In genomic region chr11:57175478-57175877, GRCh38 we compare ENCODE assay signal across 1 cellular context.
TF ChIP-seq lines count a peak whose summit lies in the region.

No MANE protein-coding gene starts in this region.

TF ChIP-seq in K562, 482 proteins besides CTCF, POLR2A, EP300 and RAD21 (continued from another document):
- TF ChIP-seq TAL1 (IDR thresholded peaks at IDR 0.05) (peak; percentile 41; the same call in 1 of the 2 replicates), SMARCA4 (IDR thresholded peaks at IDR 0.05) (0 out of 2 replicates have a peak, but pooled peaks have one; percentile 26), MEIS2 (IDR thresholded peaks at IDR 0.05; ENCODE audit: partially characterized antibody) (peak; percentile 56), TCF3 (CRISPR knock-in tag; IDR thresholded peaks at IDR 0.05) (peak; percentile 53), CCAR2 (IDR thresholded peaks at IDR 0.05; ENCODE audit: low read depth, low read length) (no peak), KLF1 (tag; IDR thresholded peaks at IDR 0.05) (no peak), CBFA2T3 (IDR thresholded peaks at IDR 0.05) (peak; percentile 65), DPF2 (IDR thresholded peaks at IDR 0.05) (peak; percentile 40; the same call in 1 of the 2 replicates), CBFA2T2 (conservative IDR thresholded peaks at IDR 0.05) (peak; percentile 27), FOXK1 (CRISPR knock-in tag; IDR thresholded peaks at IDR 0.05; ENCODE audit: borderline replicate concordance) (no peak), CHCHD3 (CRISPR knock-in tag; IDR thresholded peaks at IDR 0.05) (no peak), KDM5B (IDR thresholded peaks at IDR 0.05; ENCODE audit: insufficient replicate concordance, low read depth, low read length) (no peak), ARID1B (IDR thresholded peaks at IDR 0.05) (peak; percentile 63), ZNF133 (CRISPR knock-in tag; IDR thresholded peaks at IDR 0.05) (no peak)
TF ChIP-seq in K562: peak in this region for 11.
